1 cellular context compared by ENCODE assay signal in the genomic region with DNA sequence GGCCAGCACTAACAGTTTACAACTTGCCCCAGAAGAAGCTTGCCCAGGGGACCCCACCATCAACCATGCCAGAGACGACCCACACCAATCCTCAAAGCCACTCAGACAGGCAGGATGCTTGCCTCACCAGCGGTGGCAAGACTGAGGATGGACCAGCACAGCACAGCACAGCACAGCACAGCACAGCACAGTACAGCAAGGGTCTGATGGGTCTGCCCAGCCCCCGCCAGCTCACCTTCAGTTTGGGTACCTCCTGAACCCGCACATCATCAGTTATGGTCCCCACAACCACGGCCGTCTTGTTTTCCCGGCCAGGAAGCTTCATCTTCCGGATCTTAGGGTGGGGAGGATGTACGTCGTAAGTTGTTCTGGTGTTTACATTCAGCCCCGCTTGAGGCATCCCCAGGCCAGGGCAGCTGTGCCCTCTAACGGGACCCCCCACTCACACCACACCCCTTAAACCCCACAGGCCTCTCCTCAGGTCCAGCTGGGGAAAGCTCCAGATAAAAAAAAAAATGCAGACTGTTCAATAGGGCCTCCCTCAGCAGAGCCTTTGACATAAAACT.
TF ChIP-seq lines count a peak whose summit lies in the region.

No MANE protein-coding gene starts in this region.

TF ChIP-seq in HCT116, 20 proteins besides CTCF, POLR2A, EP300 and RAD21 (continued from another document):
- TF ChIP-seq SIN3A (IDR thresholded peaks at IDR 0.05; ENCODE audit: low read depth) = no peak
- no peak for TF ChIP-seq EZH2 (IDR thresholded peaks at IDR 0.05)
- TF ChIP-seq EGR1 (IDR thresholded peaks at IDR 0.05; ENCODE audit: low read depth) = no peak
- TF ChIP-seq TCF7L2 (IDR thresholded peaks at IDR 0.05; ENCODE audit: borderline replicate concordance, extremely low read depth, insufficient read depth, insufficient read length) = no peak
- TF ChIP-seq SRF (IDR thresholded peaks at IDR 0.05; ENCODE audit: low read depth) = no peak
- TF ChIP-seq POLR2AphosphoS5 (IDR thresholded peaks at IDR 0.05; ENCODE audit: low read depth, low read length) = no peak; the same call in 1 of the 2 replicates
- TF ChIP-seq SP1 (IDR thresholded peaks at IDR 0.05; ENCODE audit: low read depth) = no peak
- TF ChIP-seq, protein P1, sequence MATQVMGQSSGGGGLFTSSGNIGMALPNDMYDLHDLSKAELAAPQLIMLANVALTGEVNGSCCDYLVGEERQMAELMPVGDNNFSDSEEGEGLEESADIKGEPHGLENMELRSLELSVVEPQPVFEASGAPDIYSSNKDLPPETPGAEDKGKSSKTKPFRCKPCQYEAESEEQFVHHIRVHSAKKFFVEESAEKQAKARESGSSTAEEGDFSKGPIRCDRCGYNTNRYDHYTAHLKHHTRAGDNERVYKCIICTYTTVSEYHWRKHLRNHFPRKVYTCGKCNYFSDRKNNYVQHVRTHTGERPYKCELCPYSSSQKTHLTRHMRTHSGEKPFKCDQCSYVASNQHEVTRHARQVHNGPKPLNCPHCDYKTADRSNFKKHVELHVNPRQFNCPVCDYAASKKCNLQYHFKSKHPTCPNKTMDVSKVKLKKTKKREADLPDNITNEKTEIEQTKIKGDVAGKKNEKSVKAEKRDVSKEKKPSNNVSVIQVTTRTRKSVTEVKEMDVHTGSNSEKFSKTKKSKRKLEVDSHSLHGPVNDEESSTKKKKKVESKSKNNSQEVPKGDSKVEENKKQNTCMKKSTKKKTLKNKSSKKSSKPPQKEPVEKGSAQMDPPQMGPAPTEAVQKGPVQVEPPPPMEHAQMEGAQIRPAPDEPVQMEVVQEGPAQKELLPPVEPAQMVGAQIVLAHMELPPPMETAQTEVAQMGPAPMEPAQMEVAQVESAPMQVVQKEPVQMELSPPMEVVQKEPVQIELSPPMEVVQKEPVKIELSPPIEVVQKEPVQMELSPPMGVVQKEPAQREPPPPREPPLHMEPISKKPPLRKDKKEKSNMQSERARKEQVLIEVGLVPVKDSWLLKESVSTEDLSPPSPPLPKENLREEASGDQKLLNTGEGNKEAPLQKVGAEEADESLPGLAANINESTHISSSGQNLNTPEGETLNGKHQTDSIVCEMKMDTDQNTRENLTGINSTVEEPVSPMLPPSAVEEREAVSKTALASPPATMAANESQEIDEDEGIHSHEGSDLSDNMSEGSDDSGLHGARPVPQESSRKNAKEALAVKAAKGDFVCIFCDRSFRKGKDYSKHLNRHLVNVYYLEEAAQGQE (IDR thresholded peaks at IDR 0.05; ENCODE audit: low read depth) = no peak
- TF ChIP-seq EZH2phosphoT487 (IDR thresholded peaks at IDR 0.05; ENCODE audit: borderline replicate concordance) = no peak
- TF ChIP-seq FOSL1 (IDR thresholded peaks at IDR 0.05; ENCODE audit: low read depth) = no peak
